ENCODE assay signal across 8 cellular contexts in genomic region chr1:153791856-153792253, GRCh38. TPM values are rescaled to one million over a fixed set of nuclear protein-coding genes. Genes with fewer than 3 reads are reported as not detected.
DNase-seq lines count a peak whose midpoint lies in the region; ATAC-seq and TF ChIP-seq lines count a peak whose summit lies in the region.

No MANE protein-coding gene starts in this region.

- no peaks in the 10 kb centered on the region for H3K9me3 ChIP-seq in trophoblast cell (ENCODE audit: insufficient read depth, low read depth, low read length)
- no peaks in the 10 kb centered on the region for H3K9me3 ChIP-seq in right atrium auricular region

- no CpG with 5 or more reads among the region's 14 CpGs for WGBS in trophoblast cell (ENCODE audit: extremely low coverage, insufficient coverage, insufficient read length)

- H3K4me3 ChIP-seq in cardiac fibroblast (replicated peaks in 1 of 2; ENCODE audit: low read depth in 2 of 2, low read length in 2 of 2) (no peak overlapping the region), trophoblast cell (ENCODE audit: low read depth, low read length) (no peak overlapping the region), right atrium auricular region (no peak overlapping the region)

- TF ChIP-seq CTCF in cardiac fibroblast (IDR thresholded peaks at IDR 0.05; ENCODE audit: low read depth, low read length) (no peak), right atrium auricular region (IDR thresholded peaks at IDR 0.05) (no peak)

- DNase-seq in ELR (ENCODE audit: low read depth) (peak; percentile 72), MV-4-11 (lab: John Stamatoyannopoulos, UW) (peak; percentile 75), cardiac fibroblast (ENCODE audit: low read depth in 2 of 2) (peak; percentile 41 to 63), trophoblast cell (peak; percentile 8 to 13), right atrium auricular region (ENCODE audit: low spot score) (no peak), SW480 (ENCODE audit: low spot score) (no peak)

- no peak overlapping the region for H3K23ac ChIP-seq in trophoblast cell (ENCODE audit: low read length)

- no peak overlapping the region for H4K12ac ChIP-seq in trophoblast cell (ENCODE audit: low read depth, low read length)

- ATAC-seq in GM18498 (IDR thresholded peaks at IDR 0.05; ENCODE audit: unreplicated experiment), result no peak
- no peak for ATAC-seq in HG03025 (IDR thresholded peaks at IDR 0.05; ENCODE audit: low FRiP score, unreplicated experiment)

- no peak overlapping the region for H3K4me2 ChIP-seq in trophoblast cell (ENCODE audit: low read length)

- H3K36me3 ChIP-seq in trophoblast cell (ENCODE audit: control insufficient read depth in 1 of 2, insufficient read depth in 2 of 2, low read length in 2 of 2) (no peaks in the 10 kb centered on the region), right atrium auricular region (no peaks in the 10 kb centered on the region)

- no peak overlapping the region for H2BK5ac ChIP-seq in trophoblast cell (ENCODE audit: low read depth, low read length, poor library complexity)

- H3K4ac ChIP-seq in trophoblast cell (ENCODE audit: low read depth, low read length), result no peak overlapping the region

- no peak overlapping the region for H4K91ac ChIP-seq in trophoblast cell (ENCODE audit: low read depth, low read length)

- no peaks in the 10 kb centered on the region for H3K4me1 ChIP-seq in trophoblast cell (ENCODE audit: control insufficient read depth in 1 of 2, insufficient read depth in 2 of 2, low read length in 2 of 2)
- peaks cover 0 to 10% of the 10 kb centered on the region in 2 donors for H3K4me1 ChIP-seq in right atrium auricular region

- no peak overlapping the region for H2BK120ac ChIP-seq in trophoblast cell (ENCODE audit: insufficient read depth, low read length, poor library complexity)

- no peaks in the 10 kb centered on the region for H3K79me2 ChIP-seq in trophoblast cell (ENCODE audit: control insufficient read depth, insufficient read depth, low read length, poor library complexity)

- no peak overlapping the region for H2AFZ ChIP-seq in trophoblast cell (ENCODE audit: insufficient read depth, low read length, poor library complexity)

- H2BK12ac ChIP-seq in trophoblast cell (ENCODE audit: low read length), result no peak overlapping the region

- H3K9ac ChIP-seq in trophoblast cell (ENCODE audit: low read length), result no peak overlapping the region

- no peak overlapping the region for H2AK5ac ChIP-seq in trophoblast cell (ENCODE audit: low read length)

- H3K27me3 ChIP-seq in trophoblast cell (ENCODE audit: insufficient read depth, low read length), result no peaks in the 10 kb centered on the region
- no peaks in the 10 kb centered on the region for H3K27me3 ChIP-seq in right atrium auricular region

- no peak overlapping the region for H4K8ac ChIP-seq in trophoblast cell (ENCODE audit: low read depth, low read length)

- H3K27ac ChIP-seq in trophoblast cell (ENCODE audit: low read depth, low read length), result no peak overlapping the region
- H3K27ac ChIP-seq in right atrium auricular region, result no peak overlapping the region

- no peak overlapping the region for H3K18ac ChIP-seq in trophoblast cell (ENCODE audit: low read length)

- no peaks in the 10 kb centered on the region for H3K79me1 ChIP-seq in trophoblast cell (ENCODE audit: low read length)

- H3K14ac ChIP-seq in trophoblast cell (ENCODE audit: low read length), result no peak overlapping the region

RNA-seq across cellular contexts. Expression of gene SLC27A3, which starts 16.6 kb away (rescaled TPM):
- polyA plus RNA-seq in trophoblast cell (2013), result 16.4 and 16.5 TPM in 2 replicates
- total RNA-seq in right atrium auricular region, result 10 to 100 TPM in 1 of 2 donors, 1 to 10 TPM in 1; 9.9 to 20.1 TPM

Comparison
In these comparisons a context has a peak if more than half of its experiments do, and no peak if none do; other contexts are left out.
1. DNase-seq: peak in ELR (single experiment), MV-4-11 (single experiment), cardiac fibroblast (2 of 2) and trophoblast cell (2 of 2); none in right atrium auricular region (single experiment) and SW480 (single experiment).